ENCODE assay signal across 20 cellular contexts in the genomic region with DNA sequence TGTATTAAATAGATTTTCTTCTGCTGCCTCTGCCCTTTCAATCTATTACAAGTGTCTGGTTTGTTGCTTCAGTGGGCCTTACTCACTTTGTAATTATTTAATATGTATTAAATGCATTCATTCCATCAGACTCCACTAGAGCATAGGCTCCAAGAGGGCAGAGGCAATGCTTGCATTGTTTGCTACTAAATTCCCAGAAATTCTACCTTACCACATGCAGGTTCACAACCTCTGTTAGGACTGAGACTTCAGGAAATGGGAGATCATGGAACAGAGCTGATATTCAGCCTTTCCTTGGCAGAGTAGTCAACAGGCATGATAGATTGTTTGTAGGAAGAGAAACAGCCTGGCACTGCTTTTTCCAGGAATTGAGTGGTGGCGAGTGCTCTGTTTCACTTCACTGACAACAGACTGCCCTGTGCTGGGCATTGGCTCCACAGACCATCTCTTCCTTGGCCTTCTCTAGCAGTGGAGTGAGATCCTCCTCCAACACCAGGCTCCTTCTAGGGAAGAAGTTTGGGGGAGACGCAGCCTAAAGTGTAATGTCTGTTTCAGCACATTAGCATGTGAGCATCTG. TPM values are rescaled to one million over a fixed set of nuclear protein-coding genes. Genes with fewer than 3 reads are reported as not detected.
A peak's percentile ranks its signal among the peaks of the same experiment; 100 is the strongest.
DNase-seq lines count a peak whose midpoint lies in the region; ATAC-seq, FAIRE-seq and TF ChIP-seq lines count a peak whose summit lies in the region.
"Had no signal": no experiment of that assay in that cellular context is flagged by ENCODE, and none has a peak within 500 bp of the region (broad histone marks: within the 10 kb centered on the region; RNA-seq: fewer than 3 reads in every experiment).

No MANE protein-coding gene starts in this region.

- H3K56ac ChIP-seq in H1 (replicated peaks; ENCODE audit: insufficient read length, low read depth, low read length): no peak overlapping the region

- no peak overlapping the region for H3K4ac ChIP-seq in H1 (replicated peaks; ENCODE audit: insufficient read length, low read depth, low read length)

- H4K91ac ChIP-seq in H1 (replicated peaks; ENCODE audit: insufficient read length, low read length): no peak overlapping the region

- DNase-seq in H1 (ENCODE audit: low read depth in 1 of 2, low spot score in 2 of 2) (no peak), epithelial cell of proximal tubule (ENCODE audit: low read depth) (peak; percentile 73), NCI-H2196 treated with DMSO at 0.1 percent for 48 hours (lab: John Stamatoyannopoulos, UW; ENCODE audit: unreplicated experiment) (no peak)
- DNase-seq: ACHN; BE2C; C1 segment of cervical spinal cord; CD4-positive, CD25-positive, alpha-beta regulatory T cell; CD8-positive, alpha-beta memory T cell; COR-L47; DMS 273 treated with DMSO at 0.1 percent for 48 hours; KBM-7 had no signal

- no peaks in the 10 kb centered on the region for H3K79me1 ChIP-seq in H1 (ENCODE audit: low read depth, low read length)

- H3K4me2 ChIP-seq in H1 (ENCODE audit: insufficient read depth in 1 of 2, low read depth in 2 of 2, low read length in 2 of 2): no peak overlapping the region

- H3K23me2 ChIP-seq in H1 (ENCODE audit: low read depth, low read length): no peaks in the 10 kb centered on the region

- POLR2A ChIA-PET in H1 (lab: Charles Lee; ENCODE audit: partially characterized antibody): no interaction called here

- peaks cover 9 to 12% of the 10 kb centered on the region in 2 experiments; a peak in 3 of 4 replicates for H3K9me3 ChIP-seq in H1 (ENCODE audit: insufficient read depth in 2 of 2, low read depth in 1 of 2, low read length in 1 of 2)
- H3K9me3 ChIP-seq: BE2C, HAP-1 had no signal

- H4K5ac ChIP-seq in H1 (ENCODE audit: insufficient read length, low read depth, low read length): no peak overlapping the region

- no peak overlapping the region for H2BK15ac ChIP-seq in H1 (ENCODE audit: low read length)

- no peak overlapping the region for H2BK120ac ChIP-seq in H1 (replicated peaks; ENCODE audit: low read depth, low read length)

- H3K79me2 ChIP-seq in H1 (ENCODE audit: control insufficient read depth in 1 of 2, insufficient read depth in 2 of 2, low read length in 2 of 2): no peaks in the 10 kb centered on the region

- H3K27me3 ChIP-seq in H1 (replicated peaks in 1 of 4; ENCODE audit: control insufficient read depth in 3 of 4, extremely low read depth in 1 of 4, insufficient read depth in 3 of 4, low read length in 3 of 4) (0 out of 7 replicates have a peak, but pooled peaks cover 0 to 3% (median 0%) of the 10 kb centered on the region in 4 experiments), rectal smooth muscle tissue (ENCODE audit: control insufficient read depth, insufficient read depth, low read length) (no peaks in the 10 kb centered on the region)
- H3K27me3 ChIP-seq: BE2C had no signal

- H2AK5ac ChIP-seq in H1 (ENCODE audit: low read depth, low read length): no peak overlapping the region

- no peak overlapping the region for H3K18ac ChIP-seq in H1 (ENCODE audit: extremely low read depth, low read length)

- no peak overlapping the region for H4K8ac ChIP-seq in H1 (ENCODE audit: extremely low read depth, insufficient read depth, low read length)

- TF ChIP-seq CTCF in H1 (IDR thresholded peaks at IDR 0.05; ENCODE audit: control extremely low read depth in 1 of 3, insufficient read depth in 1 of 3, low read depth in 1 of 3, low read length in 3 of 3) (no peak), epithelial cell of proximal tubule (conservative IDR thresholded peaks at IDR 0.05; ENCODE audit: low read depth, low read length) (no peak)

- no peak overlapping the region for H3K27ac ChIP-seq in H1 (ENCODE audit: low read depth, low read length)
- H3K27ac ChIP-seq in rectal smooth muscle tissue (ENCODE audit: low read depth, low read length): peak overlapping the region; percentile 24

- peak overlapping the region; percentile 48 for H3K14ac ChIP-seq in H1 (ENCODE audit: insufficient read length)

- no peak for FAIRE-seq in H1 (lab: Jason Lieb, UNC)
- FAIRE-seq: A204.1, G401.6, GM12891, HTR-8/SVneo had no signal

- H3K9ac ChIP-seq in H1 (replicated peaks in 1 of 4; ENCODE audit: extremely low read depth in 1 of 4, low read depth in 3 of 4, low read length in 3 of 4) (no peak overlapping the region), rectal smooth muscle tissue (ENCODE audit: low read length) (no peak overlapping the region)

- H3K4me1 ChIP-seq in H1 (replicated peaks in 1 of 4; ENCODE audit: control insufficient read depth in 3 of 4, insufficient read depth in 4 of 4, low read length in 3 of 4): peaks cover 0 to 3% (median under 1%) of the 10 kb centered on the region in 4 experiments; a peak in 3 of 7 replicates
- H3K4me1 ChIP-seq in rectal smooth muscle tissue (ENCODE audit: control insufficient read depth, insufficient read depth, low read length): peaks cover 6% of the 10 kb centered on the region
- H3K4me1 ChIP-seq: BE2C, HAP-1 had no signal

- whole genome bisulfite sequencing in H1 (ENCODE audit: extremely low coverage in 1 of 2, insufficient coverage in 1 of 2, insufficient read length in 1 of 2, insufficient replicate concordance in 2 of 2, low coverage in 1 of 2, low lambda C conversion rate in 2 of 2, missing lambda C conversion rate in 1 of 2), 2 experiments: 94% methylated on average over 2 of the region's 2 CpGs; no CpG with 5 or more reads in 1 of the 2 experiments

- no peaks in the 10 kb centered on the region for H4K20me1 ChIP-seq in H1 (replicated peaks in 1 of 2; ENCODE audit: control insufficient read depth in 1 of 2, insufficient read depth in 2 of 2, low read length in 2 of 2)

- no peaks in the 10 kb centered on the region for H3K36me3 ChIP-seq in H1 (ENCODE audit: control insufficient read depth in 2 of 4, insufficient read depth in 4 of 4, low read length in 3 of 4)
- no peaks in the 10 kb centered on the region for H3K36me3 ChIP-seq in rectal smooth muscle tissue (ENCODE audit: control insufficient read depth, insufficient read depth, low read length)
- H3K36me3 ChIP-seq: BE2C, HAP-1 had no signal

- no peak for TF ChIP-seq RAD21 in H1 (IDR thresholded peaks at IDR 0.05 in 1 of 2, conservative IDR thresholded peaks at IDR 0.05 in 1 of 2; ENCODE audit: low read depth in 2 of 2, low read length in 2 of 2)

- H3K23ac ChIP-seq in H1 (ENCODE audit: insufficient read length): no peak overlapping the region

- ATAC-seq in GM21825 (IDR thresholded peaks at IDR 0.05; ENCODE audit: unreplicated experiment) (no peak), HG03442 (IDR thresholded peaks at IDR 0.05; ENCODE audit: unreplicated experiment) (no peak)

- H2BK5ac ChIP-seq in H1 (ENCODE audit: low read depth, low read length): no peak overlapping the region

- H2BK12ac ChIP-seq in H1 (ENCODE audit: low read depth, low read length): no peak overlapping the region

- CTCF ChIA-PET in H1 (lab: Charles Lee; ENCODE audit: partially characterized antibody): no interaction called here

- H3K4me3 ChIP-seq in H1 (ENCODE audit: extremely low read depth in 1 of 4, insufficient read depth in 2 of 4, low read depth in 3 of 4, low read length in 4 of 4): no peak overlapping the region
- H3K4me3 ChIP-seq in epithelial cell of proximal tubule (ENCODE audit: low read depth, low read length): no peak overlapping the region
- no peak overlapping the region for H3K4me3 ChIP-seq in rectal smooth muscle tissue (ENCODE audit: low read length)
- H3K4me3 ChIP-seq: HAP-1 had no signal

- TF ChIP-seq EP300 in H1 (IDR thresholded peaks at IDR 0.05; ENCODE audit: borderline replicate concordance in 1 of 2, low read depth in 2 of 2, low read length in 2 of 2): no peak

- H2AFZ ChIP-seq in H1 (ENCODE audit: low read length): no peak overlapping the region

- no peak for TF ChIP-seq POLR2A in H1 (IDR thresholded peaks at IDR 0.05; ENCODE audit: control extremely low read depth in 1 of 2, low read depth in 2 of 2, low read length in 2 of 2)

- no peak overlapping the region for H2BK20ac ChIP-seq in H1 (ENCODE audit: low read length)

TF ChIP-seq in H1, 55 proteins besides CTCF, POLR2A, EP300 and RAD21 (continues in another document):
- TF ChIP-seq TAF7 (optimal IDR thresholded peaks at IDR 0.05; ENCODE audit: borderline replicate concordance, low read depth, low read length): no peak
- TF ChIP-seq TEAD4 (IDR thresholded peaks at IDR 0.05; ENCODE audit: low read depth, low read length): no peak
- no peak for TF ChIP-seq PHF8 (conservative IDR thresholded peaks at IDR 0.05; ENCODE audit: low read depth, low read length)

RNA-seq across cellular contexts. Expression of a gene that starts 6.2 kb away (rescaled TPM):
- total RNA-seq in H1 (2021; fragmentation: NEBNext Ultra II Directional; extraction: Animal tissue kit (Norgen Biotek cat#: 25700)): 9.7 and 9.9 TPM in 2 replicates
- 3.0 TPM in 2 replicates for polyA plus RNA-seq in H1 (2011; rRNA removed)
- 5.2 TPM for polyA plus RNA-seq in H1 (2011; cell fraction: cytosol; rRNA removed)
- polyA plus RNA-seq in H1 (2011; cell fraction: nucleus; rRNA removed): 6.1 TPM
- polyA plus RNA-seq in H1 (2012, experiment 1 of 2): 6.6 to 9.2 TPM (median 8.0 TPM) in 4 replicates
- polyA plus RNA-seq in H1 (2012, experiment 2 of 2): 3.2 TPM
- polyA plus RNA-seq in H1 (2013, experiment 1 of 2): 11.5 TPM
- polyA plus RNA-seq in H1 (2013, experiment 2 of 2): 12.9 TPM
- 5.3 and 6.6 TPM in 2 replicates for polyA minus RNA-seq in H1 (2011; rRNA and poly(A)+ RNA removed)
- 4.6 TPM for polyA minus RNA-seq in H1 (2011; cell fraction: cytosol; rRNA and poly(A)+ RNA removed)
- polyA minus RNA-seq in H1 (2011; cell fraction: nucleus; rRNA and poly(A)+ RNA removed): 6.7 TPM
- total RNA-seq in epithelial cell of proximal tubule: 9.7 and 9.8 TPM in 2 replicates
- total RNA-seq: CD4-positive, CD25-positive, alpha-beta regulatory T cell; CD8-positive, alpha-beta memory T cell had no signal
- polyA plus RNA-seq: CD4-positive, CD25-positive, alpha-beta regulatory T cell; CD8-positive, alpha-beta memory T cell; IgD-negative memory B cell had no signal

RNA-seq across cellular contexts. Expression of a gene that starts 28.8 kb away (rescaled TPM):
- total RNA-seq in H1 (2021; fragmentation: NEBNext Ultra II Directional; extraction: Animal tissue kit (Norgen Biotek cat#: 25700)): 22.6 and 25.5 TPM in 2 replicates
- 5.1 and 9.0 TPM in 2 replicates for polyA plus RNA-seq in H1 (2011; rRNA removed)
- polyA plus RNA-seq in H1 (2011; cell fraction: cytosol; rRNA removed): 10.0 TPM
- polyA plus RNA-seq in H1 (2011; cell fraction: nucleus; rRNA removed): 6.1 TPM
- polyA plus RNA-seq in H1 (2012, experiment 1 of 2): 10.4 to 13.8 TPM (median 10.9 TPM) in 4 replicates
- 0.63 TPM for polyA plus RNA-seq in H1 (2012, experiment 2 of 2)
- polyA plus RNA-seq in H1 (2013, experiment 1 of 2): 9.6 TPM
- polyA plus RNA-seq in H1 (2013, experiment 2 of 2): 8.6 TPM
- 14.7 and 25.7 TPM in 2 replicates for polyA minus RNA-seq in H1 (2011; rRNA and poly(A)+ RNA removed)
- 13.1 TPM for polyA minus RNA-seq in H1 (2011; cell fraction: cytosol; rRNA and poly(A)+ RNA removed)
- 20.8 TPM for polyA minus RNA-seq in H1 (2011; cell fraction: nucleus; rRNA and poly(A)+ RNA removed)
- total RNA-seq in epithelial cell of proximal tubule: 5.2 and 11.3 TPM in 2 replicates

RNA-seq across cellular contexts. Expression of a gene that starts 32.8 kb away (rescaled TPM):
- 187 and 193 TPM in 2 replicates for total RNA-seq in H1 (2021; fragmentation: NEBNext Ultra II Directional; extraction: Animal tissue kit (Norgen Biotek cat#: 25700))
- polyA plus RNA-seq in H1 (2011; rRNA removed): 274 and 419 TPM in 2 replicates
- polyA plus RNA-seq in H1 (2011; cell fraction: cytosol; rRNA removed): 356 TPM
- 97.9 TPM for polyA plus RNA-seq in H1 (2011; cell fraction: nucleus; rRNA removed)
- polyA plus RNA-seq in H1 (2012, experiment 1 of 2): 173 to 209 TPM (median 191 TPM) in 4 replicates
- polyA plus RNA-seq in H1 (2012, experiment 2 of 2): 211 TPM
- 526 TPM for polyA plus RNA-seq in H1 (2013, experiment 1 of 2)
- 580 TPM for polyA plus RNA-seq in H1 (2013, experiment 2 of 2)
- 183 and 197 TPM in 2 replicates for polyA minus RNA-seq in H1 (2011; rRNA and poly(A)+ RNA removed)
- polyA minus RNA-seq in H1 (2011; cell fraction: cytosol; rRNA and poly(A)+ RNA removed): 90.7 TPM
- 57.7 TPM for polyA minus RNA-seq in H1 (2011; cell fraction: nucleus; rRNA and poly(A)+ RNA removed)
- total RNA-seq in epithelial cell of proximal tubule: 127 and 128 TPM in 2 replicates
